Comparison of ENCODE assay signal across 8 cellular contexts in genomic region chr19:32581704-32582164, GRCh38. TPM values are rescaled to one million over a fixed set of nuclear protein-coding genes. Genes with fewer than 3 reads are reported as not detected.
A peak's percentile ranks its signal among the peaks of the same experiment; 100 is the strongest.
DNase-seq lines count a peak whose midpoint lies in the region; ATAC-seq and TF ChIP-seq lines count a peak whose summit lies in the region.

No MANE protein-coding gene starts in this region.

- H3K4me1 ChIP-seq in DOHH2 (ENCODE audit: control insufficient read depth, low read length), result peaks cover 12% of the 10 kb centered on the region
- peaks cover 18% of the 10 kb centered on the region for H3K4me1 ChIP-seq in muscle layer of colon (ENCODE audit: insufficient read depth, low read length)

- H3K79me2 ChIP-seq in DOHH2 (ENCODE audit: control insufficient read depth, low read length), result peaks cover 35% of the 10 kb centered on the region

- ATAC-seq in HG03045 (IDR thresholded peaks at IDR 0.05; ENCODE audit: unreplicated experiment), result peak; percentile 7
- peak; percentile 11 for ATAC-seq in SK-N-SH treated with all-trans-retinoic acid at 6 μM for 48 hours
- ATAC-seq in GM19328 (IDR thresholded peaks at IDR 0.05; ENCODE audit: unreplicated experiment), result no peak
- ATAC-seq in HG02870 (IDR thresholded peaks at IDR 0.05; ENCODE audit: unreplicated experiment), result no peak

- H3K9me2 ChIP-seq in DOHH2 (replicated peaks; ENCODE audit: control insufficient read depth, low read length), result no peaks in the 10 kb centered on the region

- peak overlapping the region; percentile 31 for H3K27ac ChIP-seq in DOHH2 (ENCODE audit: low read depth, low read length)
- peak overlapping the region; percentile 87 for H3K27ac ChIP-seq in muscle layer of colon (ENCODE audit: low read depth, low read length)

- peak overlapping the region; percentile 94 for H3K4me2 ChIP-seq in DOHH2 (ENCODE audit: low read length)

- H3K4me3 ChIP-seq in DOHH2 (ENCODE audit: low read length) (peak overlapping the region; percentile 97), epithelial cell of proximal tubule (ENCODE audit: low read depth, low read length) (peak overlapping the region; percentile 96), muscle layer of colon (ENCODE audit: low read depth in 1 of 2, low read length in 2 of 2) (peak overlapping the region; percentile 86 to 94)

- TF ChIP-seq CTCF in DOHH2 (IDR thresholded peaks at IDR 0.05; ENCODE audit: low read depth, low read length, poor library complexity, severe bottlenecking) (no peak), epithelial cell of proximal tubule (conservative IDR thresholded peaks at IDR 0.05; ENCODE audit: low read depth, low read length) (no peak)

- peaks cover 54% of the 10 kb centered on the region for H3K36me3 ChIP-seq in DOHH2 (ENCODE audit: control insufficient read depth, low read length)
- peaks cover 9% of the 10 kb centered on the region for H3K36me3 ChIP-seq in muscle layer of colon (ENCODE audit: insufficient read depth, low read length)

- H3K9ac ChIP-seq in muscle layer of colon (ENCODE audit: low read length), result peak overlapping the region; percentile 62

- no peaks in the 10 kb centered on the region for H4K20me1 ChIP-seq in DOHH2 (ENCODE audit: control insufficient read depth, insufficient read depth, low read depth, low read length)

- H3F3A ChIP-seq in DOHH2 (ENCODE audit: control insufficient read depth, insufficient read depth), result peaks cover 3% of the 10 kb centered on the region; the same call in 1 of the 2 replicates

- H3K9me3 ChIP-seq in DOHH2 (ENCODE audit: control insufficient read depth, insufficient read depth, low read length), result no peaks in the 10 kb centered on the region
- H3K9me3 ChIP-seq in muscle layer of colon (ENCODE audit: low read length), result no peaks in the 10 kb centered on the region

- H3K27me3 ChIP-seq in DOHH2 (ENCODE audit: control insufficient read depth, low read length) (peaks cover 4% of the 10 kb centered on the region; the same call in 1 of the 2 replicates), muscle layer of colon (ENCODE audit: control insufficient read depth in 1 of 2, insufficient read depth in 2 of 2, low read length in 2 of 2) (no peaks in the 10 kb centered on the region)

- DNase-seq in epithelial cell of proximal tubule (ENCODE audit: low read depth) (peak; percentile 48), NCI-H2196 treated with DMSO at 0.1 percent for 48 hours (lab: John Stamatoyannopoulos, UW; ENCODE audit: unreplicated experiment) (no peak)

TF ChIP-seq in SK-N-SH treated with all-trans-retinoic acid at 6 μM for 48 hours, 23 proteins besides CTCF, POLR2A, EP300 and RAD21:
- no peak for TF ChIP-seq OSR1 (CRISPR knock-in tag; IDR thresholded peaks at IDR 0.05)
- TF ChIP-seq ESRRG (CRISPR knock-in tag; IDR thresholded peaks at IDR 0.05), result no peak
- TF ChIP-seq ZNF565 (CRISPR knock-in tag; conservative IDR thresholded peaks at IDR 0.05; ENCODE audit: low read depth), result no peak

RNA-seq across cellular contexts. Expression of gene PDCD5, which starts 0.7 kb away (rescaled TPM):
- 298 and 315 TPM in 2 replicates for total RNA-seq in epithelial cell of proximal tubule

Comparison
In these comparisons a context has a peak if more than half of its experiments do, and no peak if none do; other contexts are left out.
1. ATAC-seq: peak in HG03045 (single experiment) and SK-N-SH treated with all-trans-retinoic acid at 6 μM for 48 hours (single experiment); none in GM19328 (single experiment) and HG02870 (single experiment).
2. Peak in every context shown above with its lines, with median percentiles within 50 percentile points of each other: H3K4me3 ChIP-seq.